ENCODE assay signal across 11 cellular contexts in genomic region chr2:36389081-36389480, GRCh38. TPM values are rescaled to one million over a fixed set of nuclear protein-coding genes. Genes with fewer than 3 reads are reported as not detected.
A peak's percentile ranks its signal among the peaks of the same experiment; 100 is the strongest.
DNase-seq lines count a peak whose midpoint lies in the region; ATAC-seq and TF ChIP-seq lines count a peak whose summit lies in the region.
"Had no signal": no experiment of that assay in that cellular context is flagged by ENCODE, and none has a peak within 500 bp of the region (broad histone marks: within the 10 kb centered on the region; RNA-seq: fewer than 3 reads in every experiment).

No MANE protein-coding gene starts in this region.

- ATAC-seq in Right ventricle myocardium superior (ENCODE audit: poor library complexity) (peak; percentile 58), upper lobe of right lung (peak; percentile 28)
- ATAC-seq: activated CD4-positive, alpha-beta T cell treated with anti-CD3 and anti-CD28 coated beads for 36 hours; activated naive CD4-positive, alpha-beta T cell treated with anti-CD3 and anti-CD28 coated beads, Interleukin-2, amount 50 U/mL, for 72 hours had no signal

- no peak overlapping the region for H3K4me3 ChIP-seq in right atrium auricular region
- no peak overlapping the region for H3K4me3 ChIP-seq in mesodermal cell (ENCODE audit: extremely low read depth, insufficient read depth, low read length, poor library complexity, severe bottlenecking)
- no peak overlapping the region for H3K4me3 ChIP-seq in upper lobe of right lung

- H3K36me3 Mint-ChIP-seq in type B pancreatic cell, result no peaks in the 10 kb centered on the region
- H3K36me3 Mint-ChIP-seq: activated naive CD4-positive, alpha-beta T cell treated with anti-CD3 and anti-CD28 coated beads, Interleukin-2, amount 50 U/mL, for 72 hours had no signal

- intact Hi-C loops in Right ventricle myocardium superior (cut with DNase I) (no loop called here), upper lobe of right lung (cut with DNase I) (no loop called here), posterior cingulate gyrus (cut with DNase I) (no loop called here)

- H3K4me1 Mint-ChIP-seq in type B pancreatic cell (ENCODE audit: unreplicated experiment), result peaks cover 26% of the 10 kb centered on the region

- DNase-seq in Right ventricle myocardium superior, result no peak
- no peak for DNase-seq in right atrium auricular region (ENCODE audit: low spot score)
- DNase-seq in fibroblast of gingiva (ENCODE audit: low read depth), result peak; percentile 81
- DNase-seq in upper lobe of right lung, result no peak
- DNase-seq in NCI-H187 treated with DMSO at 0.1 percent for 48 hours (lab: John Stamatoyannopoulos, UW), result no peak
- DNase-seq in type B pancreatic cell (ENCODE audit: extremely low spot score, unreplicated experiment), result no peak
- DNase-seq in posterior cingulate gyrus, result no peak
- DNase-seq: activated CD4-positive, alpha-beta T cell treated with anti-CD3 and anti-CD28 coated beads for 36 hours; GF-D8 had no signal

- H3K9me3 ChIP-seq in right atrium auricular region (no peaks in the 10 kb centered on the region), mesodermal cell (ENCODE audit: control insufficient read depth, low read length) (no peaks in the 10 kb centered on the region), upper lobe of right lung (no peaks in the 10 kb centered on the region)

- no peaks in the 10 kb centered on the region for H3K27me3 ChIP-seq in right atrium auricular region
- H3K27me3 ChIP-seq in upper lobe of right lung, result no peaks in the 10 kb centered on the region

- 52 to 71% methylated on average over 3 to 4 of the region's 4 CpGs for WGBS in mesodermal cell (ENCODE audit: insufficient coverage in 2 of 2), 2 experiments

- H3K36me3 ChIP-seq in right atrium auricular region (no peaks in the 10 kb centered on the region), mesodermal cell (ENCODE audit: control insufficient read depth, insufficient read depth, low read length) (peaks cover 32% of the 10 kb centered on the region), upper lobe of right lung (no peaks in the 10 kb centered on the region)

- peaks cover 0 to 18% of the 10 kb centered on the region in 2 donors for H3K4me1 ChIP-seq in right atrium auricular region
- H3K4me1 ChIP-seq in mesodermal cell (ENCODE audit: control insufficient read depth, insufficient read depth, low read length, poor library complexity, severe bottlenecking), result peaks cover 41% of the 10 kb centered on the region
- H3K4me1 ChIP-seq in upper lobe of right lung, result peaks cover 17% of the 10 kb centered on the region

- no peak overlapping the region for H3K4me3 Mint-ChIP-seq in type B pancreatic cell
- H3K4me3 Mint-ChIP-seq: activated CD4-positive, alpha-beta T cell treated with anti-CD3 and anti-CD28 coated beads for 36 hours had no signal

- no peaks in the 10 kb centered on the region for H3K9me3 Mint-ChIP-seq in type B pancreatic cell
- H3K9me3 Mint-ChIP-seq: activated naive CD4-positive, alpha-beta T cell treated with anti-CD3 and anti-CD28 coated beads, Interleukin-2, amount 50 U/mL, for 72 hours had no signal

- H3K27ac ChIP-seq in right atrium auricular region (peak overlapping the region in 1 of 2 donors; percentile 20), mesodermal cell (ENCODE audit: low read depth, low read length, severe bottlenecking) (peak overlapping the region; percentile 55), upper lobe of right lung (no peak overlapping the region)

- TF ChIP-seq CTCF in right atrium auricular region (IDR thresholded peaks at IDR 0.05) (no peak), upper lobe of right lung (IDR thresholded peaks at IDR 0.05) (no peak), type B pancreatic cell (conservative IDR thresholded peaks at IDR 0.05) (no peak)

- H3K27me3 Mint-ChIP-seq in type B pancreatic cell, result no peaks in the 10 kb centered on the region

- H3K27ac Mint-ChIP-seq in type B pancreatic cell, result no peak overlapping the region
- H3K27ac Mint-ChIP-seq: activated CD4-positive, alpha-beta T cell treated with anti-CD3 and anti-CD28 coated beads for 36 hours; activated naive CD4-positive, alpha-beta T cell treated with anti-CD3 and anti-CD28 coated beads, Interleukin-2, amount 50 U/mL, for 72 hours had no signal

RNA-seq across cellular contexts. Expression of gene CRIM1, which starts 33.5 kb away (rescaled TPM):
- 17.2 TPM for total RNA-seq in Right ventricle myocardium superior
- 10 to 100 TPM; 49.1 to 71.3 TPM for total RNA-seq in right atrium auricular region
- 45.4 TPM for polyA plus RNA-seq in mesodermal cell (2013, experiment 1 of 2)
- polyA plus RNA-seq in mesodermal cell (2013, experiment 2 of 2), result 32.6 TPM
- total RNA-seq in upper lobe of right lung, result 158 TPM
- 24.4 and 30.3 TPM in 2 replicates for total RNA-seq in type B pancreatic cell (ENCODE audit: low replicate concordance)
